14 cellular contexts compared by ENCODE assay signal in the genomic region with DNA sequence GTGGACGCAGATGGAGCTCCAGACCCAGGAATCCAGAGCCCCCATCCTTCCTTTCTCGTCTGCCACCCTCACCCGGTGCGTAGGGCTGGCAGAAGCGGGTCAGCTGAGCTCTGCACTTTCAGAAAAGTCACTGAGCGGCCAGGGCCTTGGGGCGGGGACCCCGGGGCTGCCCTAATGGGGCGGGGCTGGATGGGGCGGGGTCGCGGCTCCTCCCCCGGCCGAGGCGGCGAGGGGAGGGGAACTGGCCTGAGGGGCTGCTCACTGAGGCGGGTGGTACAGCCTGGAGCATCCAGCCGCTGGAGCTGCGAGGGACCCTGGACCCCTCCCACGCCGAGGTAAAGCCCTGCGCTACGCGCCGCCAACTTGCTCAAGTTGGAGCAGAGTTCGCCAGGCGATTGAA. TPM values are rescaled to one million over a fixed set of nuclear protein-coding genes. Genes with fewer than 3 reads are reported as not detected.
DNase-seq lines count a peak whose midpoint lies in the region; TF ChIP-seq lines count a peak whose summit lies in the region.
"Had no signal": no experiment of that assay in that cellular context is flagged by ENCODE, and none has a peak within 500 bp of the region (broad histone marks: within the 10 kb centered on the region; RNA-seq: fewer than 3 reads in every experiment).

A gene with protein sequence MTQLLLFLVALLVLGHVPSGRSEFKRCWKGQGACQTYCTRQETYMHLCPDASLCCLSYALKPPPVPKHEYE (minus strand): TSS at position 96 of the 400 bp plus-strand sequence. CDS start 2,114 bp downstream, outside the sequence.
A gene with protein sequence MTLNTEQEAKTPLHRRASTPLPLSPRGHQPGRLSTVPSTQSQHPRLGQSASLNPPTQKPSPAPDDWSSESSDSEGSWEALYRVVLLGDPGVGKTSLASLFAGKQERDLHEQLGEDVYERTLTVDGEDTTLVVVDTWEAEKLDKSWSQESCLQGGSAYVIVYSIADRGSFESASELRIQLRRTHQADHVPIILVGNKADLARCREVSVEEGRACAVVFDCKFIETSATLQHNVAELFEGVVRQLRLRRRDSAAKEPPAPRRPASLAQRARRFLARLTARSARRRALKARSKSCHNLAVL (plus strand): TSS at position 257 of the 400 bp plus-strand sequence. CDS start 1,158 bp downstream, outside the sequence.

- no peak within 1 kb of the TSS for H3K4me3 ChIP-seq in H7 (ENCODE audit: insufficient read depth, low read depth, low read length)
- H3K4me3 ChIP-seq in ascending aorta: peak within 1 kb of the TSS; percentile 62 to 82
- peak within 1 kb of the TSS; percentile 71 for H3K4me3 ChIP-seq in iPS-18c (ENCODE audit: insufficient read depth, low read depth, low read length)
- H3K4me3 ChIP-seq in spleen: peak within 1 kb of the TSS; percentile 16 to 63 (median 26)

- TF ChIP-seq CTCF in ascending aorta (IDR thresholded peaks at IDR 0.05) (no peak), spleen (IDR thresholded peaks at IDR 0.05 in 8 of 11, conservative IDR thresholded peaks at IDR 0.05 in 3 of 11) (no peak)

- H3K36me3 ChIP-seq in H7 (replicated peaks; ENCODE audit: control insufficient read depth, insufficient read depth, low read length) (no peaks in the 10 kb centered on the region), ascending aorta (no peaks in the 10 kb centered on the region), spleen (no peaks in the 10 kb centered on the region)

- H3K9me3 ChIP-seq in ascending aorta (no peaks in the 10 kb centered on the region), iPS-18c (ENCODE audit: control insufficient read depth, insufficient read depth, low read length) (no peaks in the 10 kb centered on the region), spleen (no peaks in the 10 kb centered on the region)

- no peak for TF ChIP-seq POLR2A in spleen (IDR thresholded peaks at IDR 0.05)

- intact Hi-C loops in ascending aorta (cut with DNase I) (loop anchor here (1.0 kb wide), 1 partner anchor 22 kb away; no protein-coding TSS in a partner anchor), spleen (cut with DNase I; ENCODE audit: low total_unique reads) (no loop called here)

- H3K4me1 ChIP-seq in ascending aorta (peaks cover 0 to 2% of the 10 kb centered on the region in 2 donors), spleen (peaks cover 5 to 23% (median 15%) of the 10 kb centered on the region in 6 donors)

- WGBS in spleen, 5 donors: 3 to 15% (median 5%) methylated on average over 12 to 27 of the region's 27 CpGs

- H3K27ac ChIP-seq in ascending aorta (peak within 1 kb of the TSS; percentile 79 to 82), spleen (peak within 1 kb of the TSS in 5 of 8 donors; percentile 14 to 57 (median 46))

- DNase-seq in H7 (peak; percentile 96), ascending aorta (ENCODE audit: low spot score in 2 of 2) (peak in 1 of 2 donors; percentile 77), spleen (no peak), NCI-H446 treated with DMSO at 0.1 percent for 48 hours (lab: John Stamatoyannopoulos, UW) (no peak), SIG-M5 (lab: John Stamatoyannopoulos, UW) (no peak), islet precursor cell (no peak), DMS53 treated with DMSO at 0.1 percent for 48 hours (lab: John Stamatoyannopoulos, UW; ENCODE audit: unreplicated experiment) (no peak)
- DNase-seq: activated T-cell treated with anti-CD3 and anti-CD28 coated beads, Interleukin-2, amount 50 U/mL, for 24 hours; COR-L47; NCI-H1417 treated with DMSO at 0.1 percent for 48 hours; stimulated activated CD4-positive, alpha-beta T cell treated with anti-CD3 and anti-CD28 coated beads, Interleukin-12 subunit alpha, Interleukin-12 subunit beta, amount 100 ng/mL, for 4 hours; substantia nigra had no signal

- H3K27me3 ChIP-seq in H7 (ENCODE audit: control insufficient read depth, insufficient read depth, low read length) (no peaks in the 10 kb centered on the region), ascending aorta (no peaks in the 10 kb centered on the region), spleen (replicated peaks in 1 of 7) (peaks cover 0 to 42% (median 16%) of the 10 kb centered on the region in 7 donors)

RNA-seq across cellular contexts. Expression of the first gene that starts in this region (rescaled TPM):
- total RNA-seq in H7 (2014; rRNA removed; shearing (Covaris generic)): not detected in 2 replicates
- not detected for total RNA-seq in ascending aorta
- not detected for total RNA-seq in spleen
- under 1 TPM in 1 of 3 donors, not detected in 2; 0.24 TPM for polyA plus RNA-seq in spleen
- total RNA-seq: H4 had no signal

RNA-seq across cellular contexts. Expression of the second gene that starts in this region (rescaled TPM):
- total RNA-seq in H7 (2014; rRNA removed; shearing (Covaris generic)): not detected in 2 replicates
- total RNA-seq in ascending aorta: 31.0 TPM
- total RNA-seq in spleen: 1 to 10 TPM in 6 of 7 donors, under 1 TPM in 1; 0.79 to 8.1 (median 1.7) TPM
- polyA plus RNA-seq in spleen: 1 to 10 TPM; 1.2 to 1.6 (median 1.4) TPM
- total RNA-seq: H4 had no signal

Comparison
In these comparisons a context has a peak if more than half of its experiments do, and no peak if none do; other contexts are left out.
1. Peak in DNase-seq in H7; RNA of the genes that start here not detected or under 1 TPM.